Comparison of ENCODE assay signal across 8 cellular contexts in genomic region chr14:55051165-55051425, GRCh38. TPM values are rescaled to one million over a fixed set of nuclear protein-coding genes. Genes with fewer than 3 reads are reported as not detected.
DNase-seq lines count a peak whose midpoint lies in the region; ATAC-seq and TF ChIP-seq lines count a peak whose summit lies in the region.

No MANE protein-coding gene starts in this region.

- TF ChIP-seq CTCF in SK-N-SH (IDR thresholded peaks at IDR 0.05) (no peak), gastroesophageal sphincter (IDR thresholded peaks at IDR 0.05) (no peak)

- H3K9me2 ChIP-seq in SK-N-SH: no peaks in the 10 kb centered on the region

- no peak for TF ChIP-seq RAD21 in SK-N-SH (IDR thresholded peaks at IDR 0.05; ENCODE audit: low read length)

- no peaks in the 10 kb centered on the region for H3K27me3 Mint-ChIP-seq in stimulated activated naive CD8-positive, alpha-beta T cell treated with anti-CD3 and anti-CD28 coated beads, Interleukin-15, amount 100 ng/mL, for 72 hours

- peak overlapping the region; percentile 90 to 96 for H3K4me3 Mint-ChIP-seq in stimulated activated naive CD8-positive, alpha-beta T cell treated with anti-CD3 and anti-CD28 coated beads, Interleukin-15, amount 100 ng/mL, for 72 hours

- H3K27me3 ChIP-seq in BLaER1 treated with 17β-estradiol and CSF1 and Interleukin-3, amounts not matched to agents 10 nM and 100 nM: no peaks in the 10 kb centered on the region
- H3K27me3 ChIP-seq in SK-N-SH (ENCODE audit: insufficient read depth) (no peaks in the 10 kb centered on the region), gastroesophageal sphincter (no peaks in the 10 kb centered on the region)

- H2AFZ ChIP-seq in SK-N-SH (ENCODE audit: low read depth): peak overlapping the region; percentile 94

- no peak for TF ChIP-seq POLR2A in gastroesophageal sphincter (IDR thresholded peaks at IDR 0.05)

- 1% methylated on average over 10 of the region's 10 CpGs for WGBS in SK-N-SH (ENCODE audit: low lambda C conversion rate)
- WGBS in gastroesophageal sphincter (ENCODE audit: low coverage in 1 of 2), 2 donors: 0 to 1% methylated on average over 4 to 8 of the region's 10 CpGs

- H3K4me1 Mint-ChIP-seq in stimulated activated naive CD8-positive, alpha-beta T cell treated with anti-CD3 and anti-CD28 coated beads, Interleukin-15, amount 100 ng/mL, for 72 hours: peaks cover 36% of the 10 kb centered on the region

- peaks cover 31% of the 10 kb centered on the region for H3F3A ChIP-seq in SK-N-SH (replicated peaks; ENCODE audit: insufficient read depth)

- no peaks in the 10 kb centered on the region for H3K9me3 Mint-ChIP-seq in stimulated activated naive CD8-positive, alpha-beta T cell treated with anti-CD3 and anti-CD28 coated beads, Interleukin-15, amount 100 ng/mL, for 72 hours

- peak overlapping the region; percentile 51 to 97 (median 83) for H3K4me2 ChIP-seq in BLaER1 treated with 17β-estradiol and CSF1 and Interleukin-3, amounts not matched to agents 10 nM and 100 nM
- peak overlapping the region; percentile 71 for H3K4me2 ChIP-seq in SK-N-SH

- peaks cover 41% of the 10 kb centered on the region for H3K79me2 ChIP-seq in SK-N-SH (ENCODE audit: insufficient read depth)

- H3K27ac ChIP-seq in BLaER1 treated with 17β-estradiol and CSF1 and Interleukin-3, amounts not matched to agents 10 nM and 100 nM: peak overlapping the region; percentile 96 to 100 (median 99)
- H3K27ac ChIP-seq in SK-N-SH (ENCODE audit: low read depth in 2 of 2, low read length in 1 of 2): peak overlapping the region; percentile 94 to 100
- H3K27ac ChIP-seq in gastroesophageal sphincter: peak overlapping the region; percentile 51 to 100 (median 99)

- ATAC-seq in GM21723 (IDR thresholded peaks at IDR 0.05; ENCODE audit: unreplicated experiment): peak; percentile 33
- ATAC-seq in gastroesophageal sphincter: no peak
- peak; percentile 55 for ATAC-seq in stimulated activated naive CD8-positive, alpha-beta T cell treated with anti-CD3 and anti-CD28 coated beads, Interleukin-15, amount 100 ng/mL, for 72 hours
- ATAC-seq in HG02840 (IDR thresholded peaks at IDR 0.05; ENCODE audit: low FRiP score, unreplicated experiment): no peak

- DNase-seq in SK-N-SH: no peak
- DNase-seq in stimulated activated naive CD8-positive, alpha-beta T cell treated with anti-CD3 and anti-CD28 coated beads, Interleukin-15, amount 100 ng/mL, for 72 hours: no peak
- DNase-seq in mucosa of gallbladder (ENCODE audit: low spot score): no peak
- DNase-seq in SIG-M5 (lab: John Stamatoyannopoulos, UW): no peak

- H3K4me3 ChIP-seq in BLaER1 treated with 17β-estradiol and CSF1 and Interleukin-3, amounts not matched to agents 10 nM and 100 nM: peak overlapping the region; percentile 86 to 97 (median 94)
- peak overlapping the region; percentile 93 to 98 for H3K4me3 ChIP-seq in SK-N-SH (ENCODE audit: low read depth in 2 of 2, low read length in 1 of 2)
- peak overlapping the region; percentile 72 to 94 for H3K4me3 ChIP-seq in gastroesophageal sphincter

- POLR2A ChIA-PET in SK-N-SH (lab: Yijun Ruan, JAX): interaction anchor here (0.6 to 1.9 kb wide), 19 partner anchors 9 to 485 kb away, joined by 3 to 32 read pairs (median 4); partner anchors contain the start of genes SOCS4 and WDHD1

- no peak for TF ChIP-seq EP300 in SK-N-SH (IDR thresholded peaks at IDR 0.05; ENCODE audit: borderline replicate concordance in 1 of 2, low read depth in 1 of 2, low read length in 1 of 2)
- no peak for TF ChIP-seq EP300 in gastroesophageal sphincter (IDR thresholded peaks at IDR 0.05)

- H3K36me3 ChIP-seq in BLaER1 treated with 17β-estradiol and CSF1 and Interleukin-3, amounts not matched to agents 10 nM and 100 nM: peaks cover 19 to 42% (median 32%) of the 10 kb centered on the region in 11 experiments
- H3K36me3 ChIP-seq in SK-N-SH (replicated peaks in 1 of 2; ENCODE audit: control insufficient read depth in 1 of 2, insufficient read depth in 2 of 2, low read length in 1 of 2) (peaks cover 16 to 28% of the 10 kb centered on the region in 2 experiments), gastroesophageal sphincter (peaks cover 0 to 7% of the 10 kb centered on the region in 2 donors)

- peak overlapping the region; percentile 95 to 100 (median 99) for H3K9ac ChIP-seq in BLaER1 treated with 17β-estradiol and CSF1 and Interleukin-3, amounts not matched to agents 10 nM and 100 nM
- H3K9ac ChIP-seq in SK-N-SH: peak overlapping the region; percentile 100

- H3K9me3 ChIP-seq in BLaER1 treated with 17β-estradiol and CSF1 and Interleukin-3, amounts not matched to agents 10 nM and 100 nM (replicated peaks in 1 of 11): no peaks in the 10 kb centered on the region
- H3K9me3 ChIP-seq in SK-N-SH: no peaks in the 10 kb centered on the region
- H3K9me3 ChIP-seq in gastroesophageal sphincter: no peaks in the 10 kb centered on the region

- H4K20me1 ChIP-seq in BLaER1 treated with 17β-estradiol and CSF1 and Interleukin-3, amounts not matched to agents 10 nM and 100 nM: peaks cover 28 to 43% (median 41%) of the 10 kb centered on the region in 11 experiments
- H4K20me1 ChIP-seq in SK-N-SH (ENCODE audit: insufficient read depth): peaks cover 27% of the 10 kb centered on the region

- CTCF ChIA-PET in SK-N-SH (lab: Yijun Ruan, JAX): interaction anchor here (0.6 to 3.4 kb wide), 51 partner anchors 9 to 303 kb away, joined by 3 to 40 read pairs (median 4); partner anchors contain the start of genes DLGAP5, SOCS4 and WDHD1

- peaks cover 19 to 52% (median 25%) of the 10 kb centered on the region in 10 experiments for H3K4me1 ChIP-seq in BLaER1 treated with 17β-estradiol and CSF1 and Interleukin-3, amounts not matched to agents 10 nM and 100 nM
- H3K4me1 ChIP-seq in SK-N-SH (ENCODE audit: control insufficient read depth in 1 of 2, insufficient read depth in 2 of 2, low read depth in 1 of 2, low read length in 1 of 2) (peaks cover 7 to 19% of the 10 kb centered on the region in 2 experiments; a peak in 3 of 4 replicates), gastroesophageal sphincter (peaks cover 4 to 47% (median 19%) of the 10 kb centered on the region in 3 donors)

- peak overlapping the region; percentile 98 for H3K27ac Mint-ChIP-seq in stimulated activated naive CD8-positive, alpha-beta T cell treated with anti-CD3 and anti-CD28 coated beads, Interleukin-15, amount 100 ng/mL, for 72 hours

TF ChIP-seq in SK-N-SH, 30 proteins besides CTCF, POLR2A, EP300 and RAD21:
- TF ChIP-seq POLR2AphosphoS5 (IDR thresholded peaks at IDR 0.05; ENCODE audit: low read depth, low read length): no peak
- no peak for TF ChIP-seq YY1 (IDR thresholded peaks at IDR 0.05; ENCODE audit: low read depth)
- no peak for TF ChIP-seq JUND (IDR thresholded peaks at IDR 0.05)

RNA-seq across cellular contexts. Expression of gene MAPK1IP1L, which starts 0.4 kb away (rescaled TPM):
- polyA plus RNA-seq in SK-N-SH (2012; rRNA removed): 105 and 129 TPM in 2 replicates
- polyA plus RNA-seq in SK-N-SH (2012; cell fraction: cytosol; rRNA removed): 58.3 and 77.1 TPM in 2 replicates
- polyA plus RNA-seq in SK-N-SH (2012; cell fraction: nucleus; rRNA removed): 74.0 and 90.8 TPM in 2 replicates
- total RNA-seq in gastroesophageal sphincter (10 to 100 TPM; 65.5 to 92.3 (median 73.5) TPM), mucosa of gallbladder (80.0 TPM)

RNA-seq across cellular contexts. Expression of gene SOCS4, which starts 24.1 kb away (rescaled TPM):
- 2.2 and 3.2 TPM in 2 replicates for polyA plus RNA-seq in SK-N-SH (2012; rRNA removed)
- 3.5 and 3.9 TPM in 2 replicates for polyA plus RNA-seq in SK-N-SH (2012; cell fraction: cytosol; rRNA removed)
- polyA plus RNA-seq in SK-N-SH (2012; cell fraction: nucleus; rRNA removed): 2.2 and 5.0 TPM in 2 replicates
- total RNA-seq in gastroesophageal sphincter (10 to 100 TPM; 25.4 to 45.0 (median 37.9) TPM), mucosa of gallbladder (27.8 TPM)

RNA-seq across cellular contexts. Expression of gene WDHD1, which starts 24.2 kb away (rescaled TPM):
- polyA plus RNA-seq in SK-N-SH (2012; rRNA removed): 2.9 and 3.6 TPM in 2 replicates
- 4.5 and 4.9 TPM in 2 replicates for polyA plus RNA-seq in SK-N-SH (2012; cell fraction: cytosol; rRNA removed)
- polyA plus RNA-seq in SK-N-SH (2012; cell fraction: nucleus; rRNA removed): 1.4 and 3.0 TPM in 2 replicates
- total RNA-seq in gastroesophageal sphincter: 1 to 10 TPM in 2 of 4 donors, under 1 TPM in 2; 0.47 to 5.3 (median 2.2) TPM
- 2.6 TPM for total RNA-seq in mucosa of gallbladder

Comparison
In these comparisons a context has a peak if more than half of its experiments do, and no peak if none do; other contexts are left out.
1. ATAC-seq: peak in GM21723 (single experiment) and stimulated activated naive CD8-positive, alpha-beta T cell treated with anti-CD3 and anti-CD28 coated beads, Interleukin-15, amount 100 ng/mL, for 72 hours (single experiment); none in gastroesophageal sphincter (single experiment) and HG02840 (single experiment).
2. Peak in every context shown above with its lines, with median percentiles within 50 percentile points of each other: H3K27ac ChIP-seq and H3K4me3 ChIP-seq.